Comparison of ENCODE assay signal across 12 cellular contexts in the genomic region with DNA sequence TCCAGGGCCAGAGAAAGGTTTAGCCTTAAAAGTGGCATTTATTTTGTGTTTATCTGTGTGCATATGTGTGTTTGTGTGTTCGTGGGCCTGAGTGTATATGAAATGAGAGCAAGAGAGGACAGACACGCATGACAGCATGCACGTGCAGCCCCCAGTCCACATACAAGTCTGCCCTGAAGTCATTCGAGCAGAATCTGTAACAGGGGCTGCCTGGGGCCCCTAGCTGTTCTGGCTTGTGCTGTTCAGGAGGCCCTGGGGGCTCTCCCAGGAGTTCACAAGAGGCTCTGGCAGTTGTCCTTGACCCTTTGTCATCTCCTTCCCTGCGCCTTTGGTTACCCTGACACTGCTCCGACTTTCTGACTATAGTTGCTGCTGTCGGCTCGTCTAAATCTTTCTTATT. TPM values are rescaled to one million over a fixed set of nuclear protein-coding genes. Genes with fewer than 3 reads are reported as not detected.
DNase-seq lines count a peak whose midpoint lies in the region; ATAC-seq and TF ChIP-seq lines count a peak whose summit lies in the region.
"Had no signal": no experiment of that assay in that cellular context is flagged by ENCODE, and none has a peak within 500 bp of the region (broad histone marks: within the 10 kb centered on the region; RNA-seq: fewer than 3 reads in every experiment).

No MANE protein-coding gene starts in this region.

- H3K4me3 Mint-ChIP-seq in effector memory CD8-positive, alpha-beta T cell, result no peak overlapping the region
- H3K4me3 Mint-ChIP-seq: activated T-cell treated with anti-CD3 and anti-CD28 coated beads, Interleukin-2, amount 50 U/mL, for 24 hours had no signal

- H3K9ac ChIP-seq in mesenchymal stem cell (ENCODE audit: low read length), result peak overlapping the region; percentile 74

- peaks cover 4% of the 10 kb centered on the region for H3K36me3 Mint-ChIP-seq in effector memory CD8-positive, alpha-beta T cell (ENCODE audit: insufficient read depth)

- WGBS in mesenchymal stem cell, result 27% methylated on average over 8 of the region's 8 CpGs

- H3K9me3 Mint-ChIP-seq in effector memory CD8-positive, alpha-beta T cell, result no peaks in the 10 kb centered on the region
- H3K9me3 Mint-ChIP-seq: activated T-cell treated with anti-CD3 and anti-CD28 coated beads, Interleukin-2, amount 50 U/mL, for 24 hours had no signal

- peaks cover 28 to 41% of the 10 kb centered on the region in 2 donors for H3K4me1 Mint-ChIP-seq in effector memory CD8-positive, alpha-beta T cell (ENCODE audit: low read depth in 2 of 2)

- no peak for DNase-seq in LNCaP clone FGC (ENCODE audit: low read depth)
- no peak for DNase-seq in breast epithelium (ENCODE audit: low spot score in 2 of 2)
- DNase-seq in mesenchymal stem cell, result no peak
- DNase-seq in effector memory CD8-positive, alpha-beta T cell, result no peak
- no peak for DNase-seq in NCI-H2029 (lab: John Stamatoyannopoulos, UW)
- no peak for DNase-seq in activated CD4-positive, CD25-positive, alpha-beta regulatory T cell (lab: John Stamatoyannopoulos, UW)
- DNase-seq: activated T-cell treated with anti-CD3 and anti-CD28 coated beads, Interleukin-2, amount 50 U/mL, for 24 hours; effector CD4-positive, alpha-beta T cell; NCI-H1048; stimulated activated CD4-positive, alpha-beta T cell treated with anti-CD3 and anti-CD28 coated beads, Interleukin-1b, Interleukin-23, amount 100 ng/mL, for 48 hours had no signal

- H3K23ac ChIP-seq in mesenchymal stem cell (ENCODE audit: low read length in 2 of 2), result no peak overlapping the region

- H3K79me1 ChIP-seq in mesenchymal stem cell (replicated peaks; ENCODE audit: low read length, poor library complexity, severe bottlenecking), result peaks cover 26% of the 10 kb centered on the region

- intact Hi-C loops in breast epithelium (cut with DNase I; ENCODE audit: low total_unique reads), result no loop called here

- peak overlapping the region in 1 of 2 experiments; percentile 68 for H3K14ac ChIP-seq in mesenchymal stem cell (ENCODE audit: low read length in 2 of 2)

- no peak overlapping the region for H2BK5ac ChIP-seq in mesenchymal stem cell (ENCODE audit: low read depth, low read length, poor library complexity, severe bottlenecking)

- H2BK120ac ChIP-seq in mesenchymal stem cell (ENCODE audit: low read depth, low read length), result no peak overlapping the region

- H3K4me3 ChIP-seq in LNCaP clone FGC (ENCODE audit: low read depth, low read length) (peak overlapping the region; percentile 30; the same call in 1 of the 2 replicates), breast epithelium (peak overlapping the region in 1 of 3 donors; percentile 41), mesenchymal stem cell (ENCODE audit: insufficient read depth in 1 of 2, low read depth in 1 of 2, low read length in 2 of 2) (peak overlapping the region in 1 of 2 experiments; percentile 55)

- peak overlapping the region; percentile 27 for H4K8ac ChIP-seq in mesenchymal stem cell (ENCODE audit: low read length)

- no peak overlapping the region for H2AK5ac ChIP-seq in mesenchymal stem cell (ENCODE audit: low read length, severe bottlenecking)

- H3K27me3 ChIP-seq in breast epithelium (no peaks in the 10 kb centered on the region), mesenchymal stem cell (ENCODE audit: control insufficient read depth in 1 of 2, insufficient read depth in 1 of 2, low read length in 2 of 2) (no peaks in the 10 kb centered on the region)

- peak overlapping the region; percentile 29 for H2BK15ac ChIP-seq in mesenchymal stem cell (ENCODE audit: low read depth, poor library complexity, severe bottlenecking)

- no peaks in the 10 kb centered on the region for H3K36me3 ChIP-seq in breast epithelium
- H3K36me3 ChIP-seq in mesenchymal stem cell (ENCODE audit: control insufficient read depth in 1 of 2, insufficient read depth in 2 of 2, low read depth in 1 of 2, low read length in 2 of 2), result no peaks in the 10 kb centered on the region

- TF ChIP-seq POLR2A in breast epithelium (IDR thresholded peaks at IDR 0.05), result no peak

- TF ChIP-seq CTCF in LNCaP clone FGC (IDR thresholded peaks at IDR 0.05; ENCODE audit: control insufficient read depth, extremely low read depth, insufficient read depth), result no peak
- TF ChIP-seq CTCF in breast epithelium (IDR thresholded peaks at IDR 0.05), result no peak

- H3K18ac ChIP-seq in mesenchymal stem cell (ENCODE audit: low read depth in 1 of 2, low read length in 2 of 2), result peak overlapping the region; percentile 37 to 63

- H3K4me2 ChIP-seq in mesenchymal stem cell (ENCODE audit: low read length, poor library complexity, severe bottlenecking), result peak overlapping the region; percentile 12

- H2BK12ac ChIP-seq in mesenchymal stem cell (ENCODE audit: low read length in 2 of 2), result peak overlapping the region; percentile 2 to 34

- peak overlapping the region in 1 of 2 donors; percentile 20 for H3K27ac Mint-ChIP-seq in effector memory CD8-positive, alpha-beta T cell
- H3K27ac Mint-ChIP-seq: activated T-cell treated with anti-CD3 and anti-CD28 coated beads, Interleukin-2, amount 50 U/mL, for 24 hours had no signal

- ATAC-seq in effector memory CD8-positive, alpha-beta T cell (replicated peaks), result no peak
- no peak for ATAC-seq in GM18867 (IDR thresholded peaks at IDR 0.05; ENCODE audit: unreplicated experiment)

- H3K4me1 ChIP-seq in breast epithelium, result peaks cover 14 to 18% of the 10 kb centered on the region in 2 donors
- H3K4me1 ChIP-seq in mesenchymal stem cell (ENCODE audit: control insufficient read depth, insufficient read depth, low read depth, low read length), result peaks cover 13% of the 10 kb centered on the region

- no peak overlapping the region for H2AFZ ChIP-seq in mesenchymal stem cell (ENCODE audit: low read depth, low read length)

- no peak overlapping the region for H4K91ac ChIP-seq in mesenchymal stem cell (ENCODE audit: low read length)

- H3K9me3 ChIP-seq in breast epithelium, result no peaks in the 10 kb centered on the region
- peaks cover 3% of the 10 kb centered on the region for H3K9me3 ChIP-seq in mesenchymal stem cell (ENCODE audit: control insufficient read depth, low read length)

- no peaks in the 10 kb centered on the region for H3K27me3 Mint-ChIP-seq in effector memory CD8-positive, alpha-beta T cell
- H3K27me3 Mint-ChIP-seq: activated T-cell treated with anti-CD3 and anti-CD28 coated beads, Interleukin-2, amount 50 U/mL, for 24 hours had no signal

- H3K27ac ChIP-seq in breast epithelium (peak overlapping the region; percentile 64 to 83), mesenchymal stem cell (ENCODE audit: low read length, poor library complexity, severe bottlenecking) (peak overlapping the region; percentile 87), temporal lobe (ENCODE audit: low read depth, low read length) (peak overlapping the region; percentile 84)

- H3K4ac ChIP-seq in mesenchymal stem cell (ENCODE audit: low read depth in 1 of 2, low read length in 2 of 2), result peak overlapping the region; percentile 3 to 41

RNA-seq across cellular contexts. Expression of gene TRAK1, which starts 18.2 kb away (rescaled TPM):
- 10 to 100 TPM; 29.0 to 53.7 (median 40.6) TPM for total RNA-seq in breast epithelium
- 15.5 TPM for polyA plus RNA-seq in mesenchymal stem cell (2013, experiment 1 of 2)
- 15.9 TPM for polyA plus RNA-seq in mesenchymal stem cell (2013, experiment 2 of 2)
- 32.5 TPM for total RNA-seq in temporal lobe
